In genomic region chr4:158710814-158711213, GRCh38 we compare ENCODE assay signal across 12 cellular contexts. TPM values are rescaled to one million over a fixed set of nuclear protein-coding genes. Genes with fewer than 3 reads are reported as not detected.
DNase-seq lines count a peak whose midpoint lies in the region; ATAC-seq and TF ChIP-seq lines count a peak whose summit lies in the region.
"Had no signal": no experiment of that assay in that cellular context is flagged by ENCODE, and none has a peak within 500 bp of the region (broad histone marks: within the 10 kb centered on the region; RNA-seq: fewer than 3 reads in every experiment).

No MANE protein-coding gene starts in this region.

- no peaks in the 10 kb centered on the region for H3K9me3 ChIP-seq in DND-41 (ENCODE audit: insufficient read depth, low read length, severe bottlenecking)
- H3K9me3 ChIP-seq in CD4-positive, alpha-beta T cell (ENCODE audit: control insufficient read depth, low read length), result no peaks in the 10 kb centered on the region
- H3K9me3 ChIP-seq: esophagus squamous epithelium had no signal

- peak; percentile 32 for TF ChIP-seq CTCF in DND-41 (IDR thresholded peaks at IDR 0.05; ENCODE audit: borderline replicate concordance, extremely low read depth, low read length, poor library complexity, severe bottlenecking)
- no peak for TF ChIP-seq CTCF in CD4-positive, alpha-beta T cell (IDR thresholded peaks at IDR 0.05)

- H3K9ac ChIP-seq in DND-41 (ENCODE audit: low read depth, low read length), result no peak overlapping the region

- peaks cover 93% of the 10 kb centered on the region for H3K36me3 Mint-ChIP-seq in CD4-positive, alpha-beta T cell (ENCODE audit: low read depth)

- no peaks in the 10 kb centered on the region for H3K79me2 ChIP-seq in DND-41 (ENCODE audit: insufficient read depth, low read length)

- H3K27me3 ChIP-seq in DND-41 (ENCODE audit: insufficient read depth, low read length, poor library complexity), result no peaks in the 10 kb centered on the region
- no peaks in the 10 kb centered on the region for H3K27me3 ChIP-seq in CD4-positive, alpha-beta T cell (ENCODE audit: control insufficient read depth, insufficient read depth, low read length)
- no peaks in the 10 kb centered on the region for H3K27me3 ChIP-seq in H7 (ENCODE audit: control insufficient read depth, insufficient read depth, low read length)
- H3K27me3 ChIP-seq: esophagus squamous epithelium had no signal

- H3K36me3 ChIP-seq in DND-41 (ENCODE audit: insufficient read depth, low read length) (peaks cover 63% of the 10 kb centered on the region; the same call in 1 of the 2 replicates), H7 (replicated peaks; ENCODE audit: control insufficient read depth, insufficient read depth, low read length) (peaks cover 11% of the 10 kb centered on the region)

- H3K27ac ChIP-seq in DND-41 (ENCODE audit: low read length), result no peak overlapping the region
- no peak overlapping the region for H3K27ac ChIP-seq in CD4-positive, alpha-beta T cell (ENCODE audit: low read depth, low read length)
- H3K27ac ChIP-seq: esophagus squamous epithelium had no signal

- no peaks in the 10 kb centered on the region for H4K20me1 ChIP-seq in DND-41 (ENCODE audit: insufficient read depth, low read length)

- H3K9me3 Mint-ChIP-seq in CD4-positive, alpha-beta T cell, result no peaks in the 10 kb centered on the region

- no peak overlapping the region for H3K27ac Mint-ChIP-seq in CD4-positive, alpha-beta T cell
- H3K27ac Mint-ChIP-seq: activated naive CD8-positive, alpha-beta T cell had no signal

- intact Hi-C loops in CD4-positive, alpha-beta T cell (cut with DNase I, micrococcal nuclease), result no loop called here

- H2AFZ ChIP-seq in DND-41 (ENCODE audit: low read depth, low read length), result no peak overlapping the region

- H3K4me3 ChIP-seq in DND-41 (ENCODE audit: low read depth in 1 of 2, low read length in 2 of 2) (no peak overlapping the region), H7 (ENCODE audit: insufficient read depth, low read depth, low read length) (no peak overlapping the region)
- H3K4me3 ChIP-seq: esophagus squamous epithelium had no signal

- H3K4me1 Mint-ChIP-seq in CD4-positive, alpha-beta T cell (ENCODE audit: low read depth), result no peaks in the 10 kb centered on the region

- POLR2A ChIA-PET in CD4-positive, alpha-beta T cell (lab: Charles Lee), result interaction anchor here (1.0 to 1.1 kb wide), 2 partner anchors 11 to 13 kb away, joined by 3 read pairs; partner anchors contain the start of gene PPID

- no peak overlapping the region for H3K4me2 ChIP-seq in DND-41 (ENCODE audit: insufficient read depth, low read length)

- ATAC-seq in DND-41 (ENCODE audit: insufficient read depth, low read depth) (no peak), HG02973 (IDR thresholded peaks at IDR 0.05; ENCODE audit: unreplicated experiment) (no peak), GM18858 (IDR thresholded peaks at IDR 0.05; ENCODE audit: unreplicated experiment) (no peak)
- no peak for ATAC-seq in CD4-positive, alpha-beta T cell (ENCODE audit: poor library complexity)
- ATAC-seq: activated CD4-positive, CD25-positive, alpha-beta regulatory T cell treated with anti-CD3 and anti-CD28 coated beads, Interleukin-2, amount 50 U/mL, for 24 hours had no signal

- no peaks in the 10 kb centered on the region for H3K27me3 Mint-ChIP-seq in CD4-positive, alpha-beta T cell
- H3K27me3 Mint-ChIP-seq: activated naive CD8-positive, alpha-beta T cell had no signal

- H3K4me1 ChIP-seq in DND-41 (ENCODE audit: insufficient read depth, low read length), result no peaks in the 10 kb centered on the region
- H3K4me1 ChIP-seq: esophagus squamous epithelium had no signal

- DNase-seq in DND-41 (no peak), HPDE6-E6E7 (ENCODE audit: extremely low spot score) (peak; percentile 2), astrocyte of the hippocampus (ENCODE audit: low read depth, low spot score) (peak; percentile 35), kidney tubule cell (ENCODE audit: low spot score) (peak; percentile 5), H7 (no peak)
- no peak for DNase-seq in CD4-positive, alpha-beta T cell
- DNase-seq: esophagus squamous epithelium, MV-4-11 had no signal

- H3K4me3 Mint-ChIP-seq in CD4-positive, alpha-beta T cell, result no peak overlapping the region
- H3K4me3 Mint-ChIP-seq: activated naive CD8-positive, alpha-beta T cell had no signal

- CTCF ChIA-PET in CD4-positive, alpha-beta T cell (lab: Charles Lee), result no interaction called here

RNA-seq across cellular contexts. Expression of gene PPID, which starts 12.4 kb away (rescaled TPM):
- total RNA-seq in CD4-positive, alpha-beta T cell, result 10 to 100 TPM; 10.7 to 10.8 TPM
- total RNA-seq in H7 (2014; rRNA removed; shearing (Covaris generic)), result 31.1 and 37.2 TPM in 2 replicates

RNA-seq across cellular contexts. Expression of gene ETFDH, which starts 38.7 kb away (rescaled TPM):
- 10 to 100 TPM; 12.7 to 13.1 TPM for total RNA-seq in CD4-positive, alpha-beta T cell
- total RNA-seq in H7 (2014; rRNA removed; shearing (Covaris generic)), result 11.1 and 12.4 TPM in 2 replicates

RNA-seq across cellular contexts. Expression of gene C4orf46, which starts 39.1 kb away (rescaled TPM):
- 1 to 10 TPM; 2.6 to 3.1 TPM for total RNA-seq in CD4-positive, alpha-beta T cell
- total RNA-seq in H7 (2014; rRNA removed; shearing (Covaris generic)), result 32.9 and 35.8 TPM in 2 replicates

RNA-seq across cellular contexts. Expression of gene FNIP2, which starts 58.0 kb away (rescaled TPM):
- total RNA-seq in CD4-positive, alpha-beta T cell, result 1 to 10 TPM; 7.5 to 7.7 TPM
- total RNA-seq in H7 (2014; rRNA removed; shearing (Covaris generic)), result 5.9 and 9.2 TPM in 2 replicates

Comparison
In these comparisons a context has a peak if more than half of its experiments do, and no peak if none do; other contexts are left out.
1. DNase-seq: peak in HPDE6-E6E7 (single experiment), astrocyte of the hippocampus (single experiment) and kidney tubule cell (single experiment); none in DND-41 (single experiment), CD4-positive, alpha-beta T cell (0 of 10) and H7 (single experiment).